1 cellular context compared by ENCODE assay signal in genomic region chr4:113170115-113170817, GRCh38.
TF ChIP-seq lines count a peak whose summit lies in the region.

No MANE protein-coding gene starts in this region.

TF ChIP-seq in H1, 55 proteins besides CTCF, POLR2A, EP300 and RAD21 (continued from another document):
- TF ChIP-seq BACH1 (IDR thresholded peaks at IDR 0.05; ENCODE audit: low read length) = no peak
- TF ChIP-seq RXRA (IDR thresholded peaks at IDR 0.05; ENCODE audit: insufficient read depth, low read depth, low read length) = no peak
- TF ChIP-seq ATF3 (IDR thresholded peaks at IDR 0.05; ENCODE audit: insufficient read depth, low read depth, low read length) = no peak
